In the genomic region with DNA sequence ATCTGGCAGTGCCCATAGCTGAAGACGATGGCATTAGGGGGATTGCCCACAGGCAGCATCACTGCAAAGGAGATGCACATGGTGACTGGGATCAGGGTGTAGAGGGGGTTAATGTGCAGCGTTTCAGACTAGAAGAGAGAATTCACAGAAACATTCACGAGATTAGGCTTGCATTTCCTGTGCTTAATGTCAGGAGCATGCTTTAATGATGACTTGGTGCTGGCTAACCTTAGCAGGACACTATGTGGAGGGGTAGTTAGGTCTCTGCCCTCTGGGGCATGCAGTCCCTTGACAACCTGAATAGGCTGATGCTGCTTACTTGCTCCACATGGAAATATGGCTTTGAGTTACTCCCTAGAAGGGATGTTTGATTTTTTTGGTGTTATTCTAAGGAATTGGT, we compare ENCODE assay signal across 1 cellular context.
TF ChIP-seq lines count a peak whose summit lies in the region.

No MANE protein-coding gene starts in this region.

TF ChIP-seq in WTC11, 78 proteins besides CTCF, POLR2A, EP300 and RAD21 (continued from another document):
- TF ChIP-seq ARID4B (CRISPR knock-in tag; IDR thresholded peaks at IDR 0.05; ENCODE audit: borderline replicate concordance) (no peak), GRHL2 (CRISPR knock-in tag; IDR thresholded peaks at IDR 0.05; ENCODE audit: insufficient replicate concordance, severe bottlenecking) (no peak), IRF2 (CRISPR knock-in tag; IDR thresholded peaks at IDR 0.05; ENCODE audit: borderline replicate concordance, low read depth) (no peak), SMAD3 (CRISPR knock-in tag; IDR thresholded peaks at IDR 0.05; ENCODE audit: borderline replicate concordance) (no peak), ZNF138 (CRISPR knock-in tag; conservative IDR thresholded peaks at IDR 0.05) (no peak), ZNF416 (CRISPR knock-in tag; IDR thresholded peaks at IDR 0.05) (no peak), MYBL2 (CRISPR knock-in tag; IDR thresholded peaks at IDR 0.05) (no peak), ZNF219 (CRISPR knock-in tag; IDR thresholded peaks at IDR 0.05; ENCODE audit: borderline replicate concordance) (no peak), OVOL2 (CRISPR knock-in tag; IDR thresholded peaks at IDR 0.05; ENCODE audit: borderline replicate concordance) (no peak), GTF2I (CRISPR knock-in tag; conservative IDR thresholded peaks at IDR 0.05) (no peak), MAX (CRISPR knock-in tag; IDR thresholded peaks at IDR 0.05) (no peak), NFE2L1 (CRISPR knock-in tag; IDR thresholded peaks at IDR 0.05) (no peak), E2F4 (CRISPR knock-in tag; IDR thresholded peaks at IDR 0.05; ENCODE audit: borderline replicate concordance, low read depth) (no peak), NR3C1 (CRISPR knock-in tag; conservative IDR thresholded peaks at IDR 0.05; ENCODE audit: low read depth) (no peak), ZNF232 (CRISPR knock-in tag; IDR thresholded peaks at IDR 0.05) (no peak)
- TF ChIP-seq, protein P1, sequence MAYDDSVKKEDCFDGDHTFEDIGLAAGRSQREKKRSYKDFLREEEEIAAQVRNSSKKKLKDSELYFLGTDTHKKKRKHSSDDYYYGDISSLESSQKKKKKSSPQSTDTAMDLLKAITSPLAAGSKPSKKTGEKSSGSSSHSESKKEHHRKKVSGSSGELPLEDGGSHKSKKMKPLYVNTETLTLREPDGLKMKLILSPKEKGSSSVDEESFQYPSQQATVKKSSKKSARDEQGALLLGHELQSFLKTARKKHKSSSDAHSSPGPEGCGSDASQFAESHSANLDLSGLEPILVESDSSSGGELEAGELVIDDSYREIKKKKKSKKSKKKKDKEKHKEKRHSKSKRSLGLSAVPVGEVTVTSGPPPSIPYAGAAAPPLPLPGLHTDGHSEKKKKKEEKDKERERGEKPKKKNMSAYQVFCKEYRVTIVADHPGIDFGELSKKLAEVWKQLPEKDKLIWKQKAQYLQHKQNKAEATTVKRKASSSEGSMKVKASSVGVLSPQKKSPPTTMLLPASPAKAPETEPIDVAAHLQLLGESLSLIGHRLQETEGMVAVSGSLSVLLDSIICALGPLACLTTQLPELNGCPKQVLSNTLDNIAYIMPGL (CRISPR knock-in tag; IDR thresholded peaks at IDR 0.05) = no peak
- TF ChIP-seq, protein P2, sequence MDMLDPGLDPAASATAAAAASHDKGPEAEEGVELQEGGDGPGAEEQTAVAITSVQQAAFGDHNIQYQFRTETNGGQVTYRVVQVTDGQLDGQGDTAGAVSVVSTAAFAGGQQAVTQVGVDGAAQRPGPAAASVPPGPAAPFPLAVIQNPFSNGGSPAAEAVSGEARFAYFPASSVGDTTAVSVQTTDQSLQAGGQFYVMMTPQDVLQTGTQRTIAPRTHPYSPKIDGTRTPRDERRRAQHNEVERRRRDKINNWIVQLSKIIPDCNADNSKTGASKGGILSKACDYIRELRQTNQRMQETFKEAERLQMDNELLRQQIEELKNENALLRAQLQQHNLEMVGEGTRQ (CRISPR knock-in tag; IDR thresholded peaks at IDR 0.05) = no peak
